In the genomic region with DNA sequence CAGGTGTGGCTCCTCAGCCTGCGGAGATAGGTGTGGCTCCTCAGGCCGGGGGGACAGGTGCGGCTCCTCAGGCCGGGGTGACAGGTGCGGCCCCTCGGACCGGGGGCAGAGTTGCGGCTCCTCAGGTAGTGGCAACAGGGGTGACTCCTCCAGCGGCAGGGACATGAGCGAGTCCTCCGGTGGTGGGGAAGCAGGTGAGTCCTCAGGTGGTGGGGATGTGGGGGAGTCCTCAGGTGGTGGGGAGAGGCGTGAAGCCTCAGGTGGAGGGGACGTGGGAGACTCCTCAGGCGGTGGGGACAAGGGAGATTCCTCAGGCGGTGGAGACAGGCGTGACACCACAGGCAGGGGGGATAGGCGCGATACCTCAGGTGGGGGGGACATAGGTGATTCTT, we compare ENCODE assay signal across 1 cellular context.
TF ChIP-seq lines count a peak whose summit lies in the region.

No MANE protein-coding gene starts in this region.

TF ChIP-seq in K562, 482 proteins besides CTCF, POLR2A, EP300 and RAD21:
- TF ChIP-seq TAF15 (IDR thresholded peaks at IDR 0.05; ENCODE audit: low read depth, low read length): no peak
- TF ChIP-seq PPARD (CRISPR knock-in tag; IDR thresholded peaks at IDR 0.05): no peak
- TF ChIP-seq RBFOX2 (IDR thresholded peaks at IDR 0.05; ENCODE audit: low read depth, low read length): peak; percentile 50; the same call in 1 of the 2 replicates
- TF ChIP-seq, protein P1, sequence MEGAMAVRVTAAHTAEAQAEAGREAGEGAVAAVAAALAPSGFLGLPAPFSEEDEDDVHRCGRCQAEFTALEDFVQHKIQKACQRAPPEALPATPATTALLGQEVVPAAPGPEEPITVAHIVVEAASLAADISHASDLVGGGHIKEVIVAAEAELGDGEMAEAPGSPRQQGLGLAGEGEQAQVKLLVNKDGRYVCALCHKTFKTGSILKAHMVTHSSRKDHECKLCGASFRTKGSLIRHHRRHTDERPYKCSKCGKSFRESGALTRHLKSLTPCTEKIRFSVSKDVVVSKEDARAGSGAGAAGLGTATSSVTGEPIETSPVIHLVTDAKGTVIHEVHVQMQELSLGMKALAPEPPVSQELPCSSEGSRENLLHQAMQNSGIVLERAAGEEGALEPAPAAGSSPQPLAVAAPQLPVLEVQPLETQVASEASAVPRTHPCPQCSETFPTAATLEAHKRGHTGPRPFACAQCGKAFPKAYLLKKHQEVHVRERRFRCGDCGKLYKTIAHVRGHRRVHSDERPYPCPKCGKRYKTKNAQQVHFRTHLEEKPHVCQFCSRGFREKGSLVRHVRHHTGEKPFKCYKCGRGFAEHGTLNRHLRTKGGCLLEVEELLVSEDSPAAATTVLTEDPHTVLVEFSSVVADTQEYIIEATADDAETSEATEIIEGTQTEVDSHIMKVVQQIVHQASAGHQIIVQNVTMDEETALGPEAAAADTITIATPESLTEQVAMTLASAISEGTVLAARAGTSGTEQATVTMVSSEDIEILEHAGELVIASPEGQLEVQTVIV (CRISPR knock-in tag; IDR thresholded peaks at IDR 0.05; ENCODE audit: borderline replicate concordance): no peak
- TF ChIP-seq NCOR1 (IDR thresholded peaks at IDR 0.05): no peak
- TF ChIP-seq POLR2G (IDR thresholded peaks at IDR 0.05; ENCODE audit: low read depth, low read length): 0 out of 2 replicates have a peak, but pooled peaks have one; percentile 31
